Comparison of ENCODE assay signal across 15 cellular contexts in the genomic region with DNA sequence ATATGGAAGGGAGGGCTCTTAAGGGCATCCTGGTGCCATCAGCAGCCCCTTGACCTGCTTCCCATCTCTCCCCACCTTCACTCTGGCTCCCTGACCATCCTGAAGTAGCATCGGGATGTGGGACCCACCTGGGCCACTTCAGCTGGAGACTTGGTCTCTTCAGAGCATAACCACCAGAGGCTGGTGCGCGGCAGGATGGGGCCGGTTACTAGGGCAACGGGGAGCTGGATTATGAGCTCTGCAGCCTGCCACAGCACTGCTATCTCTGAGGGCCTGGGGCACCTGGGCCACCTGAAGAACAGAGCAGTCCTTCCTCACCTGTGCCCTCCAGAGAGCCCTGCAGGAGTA.
DNase-seq lines count a peak whose midpoint lies in the region; ATAC-seq, FAIRE-seq and TF ChIP-seq lines count a peak whose summit lies in the region.
"Had no signal": no experiment of that assay in that cellular context is flagged by ENCODE, and none has a peak within 500 bp of the region (broad histone marks: within the 10 kb centered on the region; RNA-seq: fewer than 3 reads in every experiment).

No MANE protein-coding gene starts in this region.

- H3K4me3 ChIP-seq in HepG2 (replicated peaks in 1 of 3; ENCODE audit: insufficient read depth in 1 of 3, low read depth in 2 of 3, low read length in 3 of 3): no peak overlapping the region
- no peak overlapping the region for H3K4me3 ChIP-seq in right lobe of liver
- H3K4me3 ChIP-seq in pancreas: no peak overlapping the region

- no peak overlapping the region for H3K27ac ChIP-seq in HepG2 (ENCODE audit: extremely low read length, insufficient read depth, low read length)
- H3K27ac ChIP-seq in right lobe of liver: no peak overlapping the region
- H3K27ac ChIP-seq in angular gyrus (ENCODE audit: low read depth, low read length): peak overlapping the region; percentile 82
- peak overlapping the region; percentile 71 to 93 (median 86) for H3K27ac ChIP-seq in pancreas

- no peaks in the 10 kb centered on the region for H3K79me2 ChIP-seq in HepG2 (ENCODE audit: insufficient read depth, low read length)

- WGBS in HepG2 (ENCODE audit: low lambda C conversion rate): 84% methylated on average over 5 of the region's 5 CpGs
- no CpG with 5 or more reads among the region's 5 CpGs for WGBS in right lobe of liver (ENCODE audit: insufficient coverage, low coverage, low lambda C conversion rate, missing lambda C conversion rate)
- WGBS in pancreas, 2 donors: 84 to 91% methylated on average over 5 of the region's 5 CpGs

- TF ChIP-seq EP300 in HepG2 (IDR thresholded peaks at IDR 0.05; ENCODE audit: low read depth in 2 of 2, low read length in 2 of 2) (no peak), HepG2 (CRISPR knock-in tag; IDR thresholded peaks at IDR 0.05; ENCODE audit: borderline replicate concordance) (no peak)

- FAIRE-seq in HepG2 (lab: Jason Lieb, UNC) (no peak), pancreas (lab: Jason Lieb, UNC) (no peak)

- TF ChIP-seq POLR2A in HepG2 (IDR thresholded peaks at IDR 0.05; ENCODE audit: insufficient read depth in 1 of 2, low read depth in 2 of 2, low read length in 2 of 2) (no peak), right lobe of liver (IDR thresholded peaks at IDR 0.05) (no peak)

- H3K27me3 ChIP-seq in HepG2 (ENCODE audit: control insufficient read depth in 1 of 2, insufficient read depth in 2 of 2, low read length in 2 of 2) (no peaks in the 10 kb centered on the region), right lobe of liver (no peaks in the 10 kb centered on the region), pancreas (no peaks in the 10 kb centered on the region)

- ATAC-seq in HepG2 (peak; percentile 3), right lobe of liver (no peak), pancreas (no peak)
- ATAC-seq: activated CD4-positive, alpha-beta T cell treated with anti-CD3 and anti-CD28 coated beads for 36 hours; activated T-cell treated with anti-CD3 and anti-CD28 coated beads, Interleukin-2, amount 50 U/mL, for 72 hours; T-cell had no signal

- DNase-seq in HepG2 (ENCODE audit: low spot score) (no peak), right lobe of liver (no peak), pancreas (no peak), RPMI8226 (no peak), 8988T (no peak), amniotic stem cell (lab: John Stamatoyannopoulos, UW) (no peak)
- no peak for DNase-seq in activated effector memory CD4-positive, alpha-beta T cell treated with anti-CD3 and anti-CD28 coated beads, Interleukin-2, amount 50 U/mL, for 16 hours
- DNase-seq: activated CD4-positive, alpha-beta T cell treated with anti-CD3 and anti-CD28 coated beads for 36 hours; activated T-cell treated with anti-CD3 and anti-CD28 coated beads, Interleukin-2, amount 50 U/mL, for 72 hours; effector memory CD4-positive, alpha-beta T cell; glutamatergic neuron; H7; nephron progenitor cell; T-cell had no signal

- no peak for TF ChIP-seq RAD21 in HepG2 (CRISPR knock-in tag; IDR thresholded peaks at IDR 0.05)

- BruUV-seq in HepG2 (replicated peaks; lab: Mats Ljungman, UMichigan): no TSS peak

- POLR2A ChIA-PET in HepG2 (lab: Yijun Ruan, JAX): interaction anchor here (1.4 to 2.1 kb wide), 2 partner anchors 47 to 50 kb away, joined by 4 read pairs; no protein-coding TSS in a partner anchor

- H2AFZ ChIP-seq in HepG2 (ENCODE audit: low read length): no peak overlapping the region

- TF ChIP-seq CTCF in HepG2 (CRISPR knock-in tag; IDR thresholded peaks at IDR 0.05) (no peak), right lobe of liver (IDR thresholded peaks at IDR 0.05) (no peak), pancreas (IDR thresholded peaks at IDR 0.05) (no peak)

- no peak overlapping the region for H3K9ac ChIP-seq in HepG2 (ENCODE audit: insufficient read depth, low read depth, low read length)

- intact Hi-C loops in HepG2 (cut with micrococcal nuclease; ENCODE audit: unreplicated experiment) (no loop called here), right lobe of liver (cut with DNase I) (no loop called here), pancreas (cut with DNase I) (loop anchor here in 2 of 3 donors (10.0 kb wide), 3 partner anchors 67 to 307 kb away; no protein-coding TSS in a partner anchor)

- in situ Hi-C loops in HepG2 (cut with HindIII; ENCODE audit: extremely low pct_ligation_motif_present, low pct_unique_long_range_greater_than_20kb): no loop called here

- peaks cover 8% of the 10 kb centered on the region; the same call in 1 of the 2 replicates for H3K4me1 ChIP-seq in HepG2 (ENCODE audit: insufficient read depth, low read length)
- H3K4me1 ChIP-seq in right lobe of liver: peaks cover 0 to 12% (median 0%) of the 10 kb centered on the region in 4 donors
- H3K4me1 ChIP-seq in pancreas: peaks cover 6 to 16% (median 11%) of the 10 kb centered on the region in 3 donors

- H3K4me2 ChIP-seq in HepG2 (ENCODE audit: low read depth, low read length): no peak overlapping the region

- peaks cover 3% of the 10 kb centered on the region; the same call in 1 of the 2 replicates for H4K20me1 ChIP-seq in HepG2 (ENCODE audit: insufficient read depth, low read length)

- H3K9me3 ChIP-seq in HepG2 (ENCODE audit: low read length) (no peaks in the 10 kb centered on the region), right lobe of liver (no peaks in the 10 kb centered on the region), pancreas (no peaks in the 10 kb centered on the region)

- H3K36me3 ChIP-seq in HepG2 (replicated peaks in 1 of 2; ENCODE audit: control insufficient read depth in 1 of 2, insufficient read depth in 2 of 2, low read length in 2 of 2) (peaks cover 59 to 92% of the 10 kb centered on the region in 2 experiments), right lobe of liver (peaks cover 0 to 6% (median 0%) of the 10 kb centered on the region in 4 donors), pancreas (peaks cover 3 to 14% (median 4%) of the 10 kb centered on the region in 3 donors)

- CTCF ChIA-PET in HepG2 (lab: Yijun Ruan, JAX; ENCODE audit: low intra/inter-chr PET ratio, low total read pairs): no interaction called here

TF ChIP-seq in HepG2, 621 proteins besides CTCF, POLR2A, EP300 and RAD21:
- TF ChIP-seq MAZ (IDR thresholded peaks at IDR 0.05; ENCODE audit: borderline replicate concordance, low read depth, low read length) (no peak), MAZ (CRISPR knock-in tag; IDR thresholded peaks at IDR 0.05; ENCODE audit: low read depth) (no peak), ZNF274 (CRISPR knock-in tag; IDR thresholded peaks at IDR 0.05) (0 out of 2 replicates have a peak, but pooled peaks have one; percentile 27)

Comparison
In these comparisons a context has a peak if more than half of its experiments do, and no peak if none do; other contexts are left out.
1. H3K27ac ChIP-seq: peak in angular gyrus (single experiment) and pancreas (4 of 4); none in HepG2 (single experiment) and right lobe of liver (0 of 3).
2. intact Hi-C loops: an anchor here in pancreas (10.0 kb wide); none called in HepG2 and right lobe of liver.